8 cellular contexts compared by ENCODE assay signal in the genomic region with DNA sequence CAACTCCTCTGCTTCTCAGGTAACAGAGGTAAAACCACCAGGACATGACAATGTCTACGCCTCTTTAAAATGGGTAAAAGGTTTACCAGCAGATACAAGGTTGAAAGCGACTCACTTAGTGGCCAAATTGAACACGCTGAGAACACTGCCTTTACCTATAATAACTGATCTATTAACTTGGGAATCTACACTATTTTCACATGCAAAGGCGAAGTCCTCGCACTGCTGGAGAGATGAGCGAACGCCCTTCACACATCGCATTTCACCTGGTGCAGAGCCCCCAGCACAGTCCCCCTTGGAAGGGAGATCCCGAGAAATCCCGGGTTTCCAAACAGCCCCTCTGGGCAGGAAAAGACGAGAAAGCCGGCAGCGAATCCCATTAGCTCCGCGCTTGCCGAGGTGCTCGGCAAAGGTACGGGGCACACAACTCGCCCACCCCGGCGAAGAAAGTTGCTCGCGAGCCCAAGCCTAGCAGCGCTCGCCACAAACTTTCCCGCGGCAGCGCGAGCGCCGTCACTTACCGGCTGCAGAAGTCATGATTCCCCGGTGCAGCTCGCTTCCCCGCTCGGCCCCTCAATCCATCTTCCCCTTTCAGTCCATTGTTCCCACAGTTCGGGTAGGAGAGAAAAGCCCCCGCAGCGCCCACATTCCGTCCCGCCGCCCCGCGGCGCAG. TPM values are rescaled to one million over a fixed set of nuclear protein-coding genes. Genes with fewer than 3 reads are reported as not detected.
DNase-seq lines count a peak whose midpoint lies in the region; ATAC-seq and TF ChIP-seq lines count a peak whose summit lies in the region.

No MANE protein-coding gene starts in this region.

- no peak overlapping the region for H4K91ac ChIP-seq in H9 (ENCODE audit: insufficient read length, low read depth, low read length)

- H3K27ac ChIP-seq in H9 (ENCODE audit: insufficient read length, low read depth, low read length) (peak overlapping the region; percentile 61), MM.1S (ENCODE audit: low read length) (peak overlapping the region; percentile 47; the same call in 1 of the 2 replicates), angular gyrus (ENCODE audit: low read depth, low read length) (peak overlapping the region; percentile 44)

- H4K8ac ChIP-seq in H9 (replicated peaks; ENCODE audit: insufficient read length, low read depth, low read length) = no peak overlapping the region

- H3F3A ChIP-seq in MM.1S (ENCODE audit: insufficient read depth, low read length) = peaks cover 8% of the 10 kb centered on the region

- H3T11ph ChIP-seq in H9 (ENCODE audit: low read length) = peak overlapping the region; percentile 20

- no peaks in the 10 kb centered on the region for H3K4me1 ChIP-seq in H9 (ENCODE audit: insufficient read depth, low read length)
- peaks cover 14% of the 10 kb centered on the region for H3K4me1 ChIP-seq in MM.1S (ENCODE audit: low read length)

- H2AFZ ChIP-seq in H9 (ENCODE audit: low read length) (peak overlapping the region; percentile 72), MM.1S (ENCODE audit: low read length) (peak overlapping the region; percentile 71)

- H2BK15ac ChIP-seq in H9 (ENCODE audit: low read depth, low read length) = no peak overlapping the region

- H4K5ac ChIP-seq in H9 (ENCODE audit: insufficient read length, low read depth, low read length) = no peak overlapping the region

- H3K9me2 ChIP-seq in MM.1S (replicated peaks; ENCODE audit: insufficient read depth, low read length) = no peaks in the 10 kb centered on the region

- no peaks in the 10 kb centered on the region; the same call in 1 of the 2 replicates for H3K36me3 ChIP-seq in MM.1S (replicated peaks; ENCODE audit: insufficient read depth, low read length)

- peak overlapping the region; percentile 95 for H3K14ac ChIP-seq in H9 (ENCODE audit: insufficient read depth, low read length)

- H3K79me2 ChIP-seq in H9 (ENCODE audit: insufficient read depth, low read length) = peaks cover 34% of the 10 kb centered on the region; the same call in 1 of the 2 replicates
- peaks cover 42% of the 10 kb centered on the region for H3K79me2 ChIP-seq in MM.1S (ENCODE audit: low read length)

- peak overlapping the region; percentile 69 for H3K4me3 ChIP-seq in MM.1S (ENCODE audit: low read length)

- peak overlapping the region; percentile 82 for H3K4me2 ChIP-seq in H9 (ENCODE audit: insufficient read depth, insufficient read length, low read length)
- H3K4me2 ChIP-seq in MM.1S (ENCODE audit: low read depth, low read length) = peak overlapping the region; percentile 78

- H3K23me2 ChIP-seq in H9 (ENCODE audit: insufficient read length, low read depth, low read length, poor library complexity, severe bottlenecking) = peaks cover 9% of the 10 kb centered on the region

- H3K27me3 ChIP-seq in H9 (ENCODE audit: insufficient read depth, low read length) = no peaks in the 10 kb centered on the region
- no peaks in the 10 kb centered on the region for H3K27me3 ChIP-seq in MM.1S (replicated peaks; ENCODE audit: insufficient read depth, low read length)

- peak; percentile 4 for ATAC-seq in stimulated activated naive CD8-positive, alpha-beta T cell treated with anti-CD3 and anti-CD28 coated beads, Interleukin-15, Interleukin-2, amounts not matched to agents 100 U/mL and 50 U/mL, for 24 hours

- no peaks in the 10 kb centered on the region for H3K79me1 ChIP-seq in H9 (ENCODE audit: insufficient read depth, low read depth, low read length, poor library complexity, severe bottlenecking)

- H3K27ac Mint-ChIP-seq in H9 (peak overlapping the region; percentile 94 to 99 (median 99)), immature natural killer cell (peak overlapping the region; percentile 79 to 93 (median 86))

- H3K56ac ChIP-seq in H9 (ENCODE audit: insufficient read length, low read depth, low read length) = peak overlapping the region; percentile 56

- H3K36me3 Mint-ChIP-seq in H9 (ENCODE audit: insufficient read depth in 1 of 3, low read depth in 3 of 3) = peaks cover 3 to 15% (median 9%) of the 10 kb centered on the region in 3 experiments; a peak in 6 of 7 replicates
- H3K36me3 Mint-ChIP-seq in immature natural killer cell = no peaks in the 10 kb centered on the region

- no peak overlapping the region for H2BK12ac ChIP-seq in H9 (ENCODE audit: insufficient read length, low read depth, low read length)

- no peak overlapping the region for H3K23ac ChIP-seq in H9 (ENCODE audit: insufficient read length, low read depth, low read length)

- peak overlapping the region; percentile 22 for H2BK5ac ChIP-seq in H9 (ENCODE audit: insufficient read length, low read length)

- no peak for TF ChIP-seq CTCF in H9 (conservative IDR thresholded peaks at IDR 0.05)
- no peak for TF ChIP-seq CTCF in MM.1S (IDR thresholded peaks at IDR 0.05; ENCODE audit: low read length)

- H3K4me3 Mint-ChIP-seq in H9 (peak overlapping the region; percentile 82 to 94), immature natural killer cell (peak overlapping the region; percentile 86 to 100 (median 97))

- no peak overlapping the region for H2AK5ac ChIP-seq in H9 (ENCODE audit: insufficient read length, low read length)

- H3K27me3 Mint-ChIP-seq in H9 (ENCODE audit: low read depth) (no peaks in the 10 kb centered on the region), immature natural killer cell (ENCODE audit: low read depth in 3 of 3) (peaks cover 0 to 2% (median 0%) of the 10 kb centered on the region in 3 donors)

- H3K18ac ChIP-seq in H9 (ENCODE audit: insufficient read length, low read depth, low read length) = peak overlapping the region; percentile 90

- H2BK20ac ChIP-seq in H9 (ENCODE audit: low read depth, low read length, poor library complexity, severe bottlenecking) = no peak overlapping the region

- H3K4ac ChIP-seq in H9 (ENCODE audit: low read depth, low read length) = peak overlapping the region; percentile 74; the same call in 1 of the 2 replicates

- H4K20me1 ChIP-seq in H9 (ENCODE audit: control insufficient read depth, insufficient read depth, insufficient read length) = no peaks in the 10 kb centered on the region
- 0 out of 2 replicates have a peak, but pooled peaks cover 3% of the 10 kb centered on the region for H4K20me1 ChIP-seq in MM.1S (ENCODE audit: insufficient read depth, low read length)

- DNase-seq in NCI-H510A treated with DMSO at 0.1 percent for 48 hours (lab: John Stamatoyannopoulos, UW) = peak; percentile 22
- DNase-seq in NCI-H510A (lab: John Stamatoyannopoulos, UW) = no peak
- no peak for DNase-seq in H9
- DNase-seq in MM.1S = peak; percentile 26
- no peak for DNase-seq in immature natural killer cell
- DNase-seq in stimulated activated naive CD8-positive, alpha-beta T cell treated with anti-CD3 and anti-CD28 coated beads, Interleukin-15, Interleukin-2, amounts not matched to agents 100 U/mL and 50 U/mL, for 24 hours = no peak
- no peak for DNase-seq in NK-92 (lab: John Stamatoyannopoulos, UW; ENCODE audit: unreplicated experiment)

- H3K9ac ChIP-seq in H9 (ENCODE audit: extremely low read depth, insufficient read length, low read length) (peak overlapping the region; percentile 96), MM.1S (ENCODE audit: low read length) (peak overlapping the region; percentile 42; the same call in 1 of the 2 replicates)

- H2BK120ac ChIP-seq in H9 (ENCODE audit: low read depth, low read length, poor library complexity, severe bottlenecking) = no peak overlapping the region

- WGBS in H9 (ENCODE audit: extremely low coverage, insufficient read length, low lambda C conversion rate) = no CpG with 5 or more reads among the region's 45 CpGs

- H3K9me3 ChIP-seq in H9 (ENCODE audit: control insufficient read depth, low read depth, low read length) = no peaks in the 10 kb centered on the region
- H3K9me3 ChIP-seq in MM.1S (replicated peaks; ENCODE audit: insufficient read depth, low read length) = no peaks in the 10 kb centered on the region

- H3K9me3 Mint-ChIP-seq in H9 (no peaks in the 10 kb centered on the region), immature natural killer cell (no peaks in the 10 kb centered on the region)

- H3K4me1 Mint-ChIP-seq in H9 (peaks cover 48 to 53% of the 10 kb centered on the region in 2 experiments), immature natural killer cell (peaks cover 23 to 33% of the 10 kb centered on the region in 2 donors)

RNA-seq across cellular contexts. Expression of a gene that starts 0.4 kb away (rescaled TPM):
- total RNA-seq in H9 (2021) = 35.7 and 39.5 TPM in 2 replicates
- 1 to 10 TPM in 1 of 3 donors, under 1 TPM in 1, not detected in 1; 0.23 to 1.0 TPM for polyA plus RNA-seq in immature natural killer cell

RNA-seq across cellular contexts. Expression of a gene that starts 0.8 kb away (rescaled TPM):
- total RNA-seq in H9 (2021) = 67.1 and 69.8 TPM in 2 replicates
- polyA plus RNA-seq in immature natural killer cell = 10 to 100 TPM; 19.8 to 27.7 (median 20.4) TPM

Comparison
In these comparisons a context has a peak if more than half of its experiments do, and no peak if none do; other contexts are left out.
1. DNase-seq: peak in NCI-H510A treated with DMSO at 0.1 percent for 48 hours (single experiment) and MM.1S (single experiment); none in NCI-H510A (single experiment), H9 (single experiment), immature natural killer cell (0 of 3), stimulated activated naive CD8-positive, alpha-beta T cell treated with anti-CD3 and anti-CD28 coated beads, Interleukin-15, Interleukin-2, amounts not matched to agents 100 U/mL and 50 U/mL, for 24 hours (single experiment) and NK-92 (single experiment).
2. Peak in every context shown above with its lines, with median percentiles within 50 percentile points of each other: H3K27ac ChIP-seq.